In the genomic region with DNA sequence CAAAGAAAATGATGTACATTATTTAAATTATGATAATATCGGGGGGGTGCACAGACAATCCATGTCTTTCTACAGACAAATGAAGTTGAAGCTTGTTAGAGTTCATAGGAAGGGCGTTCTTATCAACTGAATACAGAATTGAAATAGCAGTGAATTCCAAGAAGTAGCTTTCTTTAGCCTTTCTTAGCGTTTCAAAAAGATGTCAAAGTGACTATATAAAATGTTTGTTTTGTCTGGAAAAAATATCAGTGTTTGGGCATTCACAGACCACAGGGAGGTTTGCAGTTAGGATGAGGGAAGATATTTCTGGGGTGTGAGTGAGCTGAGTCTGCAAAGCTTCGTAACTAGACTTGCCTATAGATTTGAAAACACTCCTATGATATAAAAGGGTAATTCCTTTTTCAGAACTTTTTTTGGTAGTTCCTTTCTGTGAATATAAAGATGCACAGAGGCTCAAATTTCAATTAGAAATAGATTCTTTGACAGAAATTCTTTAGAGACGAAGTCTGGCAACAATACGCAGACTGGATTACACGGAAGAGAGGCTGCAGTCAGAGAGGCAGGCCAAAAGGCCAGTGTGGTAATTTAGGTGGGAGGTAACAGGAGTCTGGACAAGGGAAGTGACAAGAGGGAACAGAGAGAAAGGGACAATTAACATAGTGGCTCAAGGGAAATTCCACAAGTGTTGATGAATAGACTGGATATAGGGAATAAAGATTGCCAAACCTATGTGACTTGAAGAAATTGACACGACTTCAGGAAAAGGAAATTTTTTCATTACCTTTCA, we compare ENCODE assay signal across 21 cellular contexts. TPM values are rescaled to one million over a fixed set of nuclear protein-coding genes. Genes with fewer than 3 reads are reported as not detected.
"Had no signal": no experiment of that assay in that cellular context is flagged by ENCODE, and none has a peak within 500 bp of the region (broad histone marks: within the 10 kb centered on the region; RNA-seq: fewer than 3 reads in every experiment).

No MANE protein-coding gene starts in this region.

- H3K4me1 Mint-ChIP-seq: stimulated activated memory B cell treated with anti-CD40 and anti-IgM and Interleukin-4, amounts not matched to agents 10 μg/mL and 1 μg/mL and 100 μg/mL, for 72 hours had no signal

- DNase-seq: activated CD4-positive, alpha-beta memory T cell treated with anti-CD3 and anti-CD28 coated beads for 36 hours; activated naive CD4-positive, alpha-beta T cell; effector memory CD4-positive, alpha-beta T cell; kidney glomerular epithelial cell; naive thymus-derived CD8-positive, alpha-beta T cell; spleen; stimulated activated CD4-positive, alpha-beta T cell treated with anti-CD3 and anti-CD28 coated beads, Interleukin-1b, Interleukin-23, amount 100 ng/mL, for 48 hours had no signal

- H3K27ac ChIP-seq: ascending aorta, coronary artery, epithelial cell of prostate, hepatocyte, spleen, VCaP had no signal

- H3K27ac Mint-ChIP-seq: activated CD4-positive, alpha-beta memory T cell treated with anti-CD3 and anti-CD28 coated beads for 36 hours; stimulated activated memory B cell treated with anti-CD40 and anti-IgM and Interleukin-4, amounts not matched to agents 10 μg/mL and 1 μg/mL and 100 μg/mL, for 72 hours; T-helper 2 cell treated with Interferon-gamma antibody and Interleukin-4, amounts not matched to agents 5 μg/mL and 100 μg/mL, for 36 hours; type B pancreatic cell had no signal

- H3K4me1 ChIP-seq: ascending aorta had no signal

- H3K9me3 Mint-ChIP-seq: activated CD4-positive, alpha-beta memory T cell treated with anti-CD3 and anti-CD28 coated beads for 36 hours; naive thymus-derived CD8-positive, alpha-beta T cell; stimulated activated memory B cell treated with anti-CD40 and anti-IgM and Interleukin-4, amounts not matched to agents 10 μg/mL and 1 μg/mL and 100 μg/mL, for 72 hours; T-helper 2 cell treated with Interferon-gamma antibody and Interleukin-4, amounts not matched to agents 5 μg/mL and 100 μg/mL, for 36 hours; type B pancreatic cell had no signal

- H3K27me3 ChIP-seq: ascending aorta, gastroesophageal sphincter, hepatocyte, spleen had no signal

- H3K36me3 ChIP-seq: ascending aorta, gastroesophageal sphincter had no signal

- H3K27me3 Mint-ChIP-seq: activated CD4-positive, alpha-beta memory T cell treated with anti-CD3 and anti-CD28 coated beads for 36 hours; naive thymus-derived CD8-positive, alpha-beta T cell; stimulated activated memory B cell treated with anti-CD40 and anti-IgM and Interleukin-4, amounts not matched to agents 10 μg/mL and 1 μg/mL and 100 μg/mL, for 72 hours; type B pancreatic cell had no signal

- H3K4me3 Mint-ChIP-seq: activated CD4-positive, alpha-beta memory T cell treated with anti-CD3 and anti-CD28 coated beads for 36 hours; naive thymus-derived CD8-positive, alpha-beta T cell; stimulated activated memory B cell treated with anti-CD40 and anti-IgM and Interleukin-4, amounts not matched to agents 10 μg/mL and 1 μg/mL and 100 μg/mL, for 72 hours; T-helper 2 cell treated with Interferon-gamma antibody and Interleukin-4, amounts not matched to agents 5 μg/mL and 100 μg/mL, for 36 hours; type B pancreatic cell had no signal

- H3K36me3 Mint-ChIP-seq: activated CD4-positive, alpha-beta memory T cell treated with anti-CD3 and anti-CD28 coated beads for 36 hours; type B pancreatic cell had no signal

- H3K4me2 ChIP-seq: hepatocyte had no signal

- H3K4me3 ChIP-seq: ascending aorta, coronary artery, gastroesophageal sphincter, hepatocyte, spleen had no signal

- H2AFZ ChIP-seq: hepatocyte had no signal

- H3K79me2 ChIP-seq: hepatocyte had no signal

- ATAC-seq: gastroesophageal sphincter; naive thymus-derived CD8-positive, alpha-beta T cell; sciatic nerve; stimulated activated memory B cell treated with anti-CD40 and anti-IgM and Interleukin-4, amounts not matched to agents 10 μg/mL and 1 μg/mL and 100 μg/mL, for 72 hours had no signal

RNA-seq across cellular contexts. Expression of a gene that starts 55.6 kb away (rescaled TPM):
- total RNA-seq: activated CD4-positive, alpha-beta memory T cell treated with anti-CD3 and anti-CD28 coated beads for 36 hours; ascending aorta; cardiac septum; mononuclear cell; naive thymus-derived CD8-positive, alpha-beta T cell; osteocyte; pulmonary artery endothelial cell; sciatic nerve; spleen had no signal
- polyA plus RNA-seq: hepatocyte; naive thymus-derived CD8-positive, alpha-beta T cell; spleen had no signal
